ENCODE assay signal across 25 cellular contexts in genomic region chr6:104987218-104987617, GRCh38. TPM values are rescaled to one million over a fixed set of nuclear protein-coding genes. Genes with fewer than 3 reads are reported as not detected.
"Had no signal": no experiment of that assay in that cellular context is flagged by ENCODE, and none has a peak within 500 bp of the region (broad histone marks: within the 10 kb centered on the region; RNA-seq: fewer than 3 reads in every experiment).

No MANE protein-coding gene starts in this region.

- H3K9me3 ChIP-seq: esophagus squamous epithelium, heart left ventricle, mucosa of descending colon, sigmoid colon, testis, tibial nerve had no signal

- H3K4me1 ChIP-seq: esophagus squamous epithelium, foreskin keratinocyte, heart left ventricle, sigmoid colon, testis, tibial nerve had no signal

- H3K27me3 ChIP-seq: esophagus squamous epithelium, heart left ventricle, sigmoid colon, testis, tibial nerve had no signal

- ATAC-seq: effector memory CD8-positive, alpha-beta T cell; foreskin keratinocyte; heart left ventricle; mucosa of descending colon; naive thymus-derived CD8-positive, alpha-beta T cell; stimulated activated naive B cell treated with anti-CD40 and anti-IgM and Interleukin-4, amounts not matched to agents 10 μg/mL and 1 μg/mL and 100 μg/mL, for 72 hours; stimulated activated naive CD8-positive, alpha-beta T cell treated with anti-CD3 and anti-CD28 coated beads, Interleukin-15, amount 100 ng/mL, for 72 hours had no signal

- DNase-seq: effector memory CD8-positive, alpha-beta T cell; esophagus squamous epithelium; foreskin keratinocyte; heart left ventricle; hippocampal formation; kidney glomerular epithelial cell; mammary epithelial cell; mucosa of descending colon; naive thymus-derived CD8-positive, alpha-beta T cell; posterior cingulate gyrus; sigmoid colon; stimulated activated CD4-positive, alpha-beta T cell treated with anti-CD3 and anti-CD28 coated beads, Interleukin-2, amount 100 ng/mL, for 24 hours; stimulated activated CD4-positive, alpha-beta T cell treated with anti-CD3 and anti-CD28 coated beads, Interleukin-4, amount 100 ng/mL, for 4 hours; stimulated activated naive B cell treated with anti-CD40 and anti-IgM and Interleukin-4, amounts not matched to agents 10 μg/mL and 1 μg/mL and 100 μg/mL, for 72 hours; stimulated activated naive CD8-positive, alpha-beta T cell treated with anti-CD3 and anti-CD28 coated beads, Interleukin-15, amount 100 ng/mL, for 72 hours; testis had no signal

- H3K36me3 ChIP-seq: esophagus squamous epithelium, heart left ventricle, sigmoid colon, tibial nerve had no signal

- FAIRE-seq: islet of Langerhans had no signal

- H3K4me3 ChIP-seq: esophagus squamous epithelium, heart left ventricle, mucosa of descending colon, sigmoid colon, skin epidermis, testis, tibial nerve had no signal

- H3K27ac ChIP-seq: esophagus squamous epithelium, foreskin keratinocyte, heart left ventricle, sigmoid colon, skin epidermis, testis, tibial nerve had no signal

RNA-seq across cellular contexts. Expression of gene LIN28B, which starts 30.3 kb away (rescaled TPM):
- total RNA-seq: epithelial cell of proximal tubule; esophagus squamous epithelium; foreskin keratinocyte; heart left ventricle; mammary epithelial cell; mucosa of descending colon; naive thymus-derived CD8-positive, alpha-beta T cell; osteocyte; pulmonary artery endothelial cell; sigmoid colon; subcutaneous adipose tissue; tibial nerve; ureter had no signal
- polyA plus RNA-seq: foreskin keratinocyte, heart left ventricle, liver, mammary epithelial cell, sigmoid colon had no signal
